9 cellular contexts compared by ENCODE assay signal in the genomic region with DNA sequence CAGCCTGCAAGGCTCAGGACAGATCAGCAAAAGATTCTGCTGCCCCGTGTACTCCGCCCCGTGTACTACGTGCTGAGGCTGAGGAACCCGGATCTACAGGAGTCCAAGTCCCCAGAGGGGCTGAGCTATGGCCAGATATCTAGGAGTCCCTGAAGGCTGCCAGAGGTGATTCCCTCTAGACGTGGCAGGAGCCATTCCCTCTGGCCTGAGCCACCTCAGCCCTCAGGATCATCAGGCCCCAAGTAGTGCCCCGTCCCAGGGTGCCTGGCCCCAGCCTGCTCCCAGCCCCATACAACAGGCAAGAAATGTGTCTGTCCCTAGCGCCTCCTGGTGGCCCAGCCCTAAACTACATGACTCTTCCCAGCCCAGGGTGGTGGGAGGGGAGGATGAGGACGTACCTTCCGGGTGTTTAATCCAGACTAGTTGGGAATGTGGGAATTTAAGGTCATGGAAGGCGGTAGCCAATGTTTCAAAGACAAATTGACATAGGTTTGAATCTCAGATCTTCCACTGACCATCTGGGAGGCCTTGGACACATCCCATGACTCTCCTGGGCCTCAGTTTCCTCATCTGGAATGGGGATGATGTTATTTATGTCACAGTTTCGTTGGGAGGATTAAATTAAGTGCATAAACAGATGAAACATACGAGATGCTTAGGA. TPM values are rescaled to one million over a fixed set of nuclear protein-coding genes. Genes with fewer than 3 reads are reported as not detected.
DNase-seq lines count a peak whose midpoint lies in the region; ATAC-seq, FAIRE-seq and TF ChIP-seq lines count a peak whose summit lies in the region.
"Had no signal": no experiment of that assay in that cellular context is flagged by ENCODE, and none has a peak within 500 bp of the region (broad histone marks: within the 10 kb centered on the region; RNA-seq: fewer than 3 reads in every experiment).

No MANE protein-coding gene starts in this region.

- peak; percentile 78 for TF ChIP-seq CTCF in D721Med (IDR thresholded peaks at IDR 0.05; ENCODE audit: insufficient read depth, missing control alignments)
- TF ChIP-seq CTCF in lung (IDR thresholded peaks at IDR 0.05; ENCODE audit: control extremely low read depth, extremely low read depth) = peak; percentile 96

- peaks cover 0 to 9% of the 10 kb centered on the region in 2 donors for H3K4me1 ChIP-seq in lung (ENCODE audit: control insufficient read depth in 2 of 2, insufficient read depth in 2 of 2, low read length in 2 of 2)

- intact Hi-C loops in activated CD4-positive, alpha-beta T cell treated with anti-CD3 and anti-CD28 coated beads, Interleukin-2, amount 10 ng/mL, durations not matched to agents 24 days and 14 days (cut with micrococcal nuclease) = loop anchor here (1.0 kb wide), 2 partner anchors 270 to 274 kb away; a partner anchor contains a TSS

- no peaks in the 10 kb centered on the region for H3K27me3 ChIP-seq in lung (ENCODE audit: control insufficient read depth, insufficient read depth)

- no peaks in the 10 kb centered on the region for H3K36me3 Mint-ChIP-seq in activated CD4-positive, alpha-beta T cell treated with anti-CD3 and anti-CD28 coated beads, Interleukin-2, amount 10 ng/mL, durations not matched to agents 24 days and 14 days (ENCODE audit: low read depth)

- FAIRE-seq in D721Med (lab: Jason Lieb, UNC) = no peak
- FAIRE-seq: TTC549 had no signal

- peak; percentile 65 for ATAC-seq in HG02610 (IDR thresholded peaks at IDR 0.05; ENCODE audit: unreplicated experiment)
- peak; percentile 94 for ATAC-seq in lung (ENCODE audit: insufficient read depth, low FRiP score)
- ATAC-seq in GM18505 (IDR thresholded peaks at IDR 0.05; ENCODE audit: unreplicated experiment) = no peak

- peaks cover 6% of the 10 kb centered on the region for H3K27me3 Mint-ChIP-seq in activated CD4-positive, alpha-beta T cell treated with anti-CD3 and anti-CD28 coated beads, Interleukin-2, amount 10 ng/mL, durations not matched to agents 24 days and 14 days

- H3K4me3 Mint-ChIP-seq in activated CD4-positive, alpha-beta T cell treated with anti-CD3 and anti-CD28 coated beads, Interleukin-2, amount 10 ng/mL, durations not matched to agents 24 days and 14 days = no peak overlapping the region

- DNase-seq in D721Med (ENCODE audit: insufficient read length, low spot score) (peak; percentile 55), NCI-H460 (ENCODE audit: extremely low read depth, low read depth) (peak; percentile 84), dedifferentiated amniotic fluid mesenchymal stem cell (ENCODE audit: extremely low spot score) (peak; percentile 77), lung (ENCODE audit: low spot score) (peak; percentile 93)
- DNase-seq in activated CD4-positive, alpha-beta T cell treated with anti-CD3 and anti-CD28 coated beads, Interleukin-2, amount 10 ng/mL, durations not matched to agents 24 days and 14 days = peak; percentile 95
- peak; percentile 64 to 76 (median 73) for DNase-seq in stimulated activated CD4-positive, alpha-beta T cell treated with anti-CD3 and anti-CD28 coated beads, TNF-alpha, amount 100 ng/mL, for 48 hours (ENCODE audit: low read depth in 3 of 3)

- no peak overlapping the region for H3K27ac Mint-ChIP-seq in activated CD4-positive, alpha-beta T cell treated with anti-CD3 and anti-CD28 coated beads, Interleukin-2, amount 10 ng/mL, durations not matched to agents 24 days and 14 days

- 18 to 31% methylated on average over 13 of the region's 13 CpGs for WGBS in lung, 2 donors

- no peaks in the 10 kb centered on the region for H3K36me3 ChIP-seq in lung (ENCODE audit: control insufficient read depth in 2 of 2, insufficient read depth in 2 of 2, low read length in 2 of 2)

- no peak overlapping the region for H3K27ac ChIP-seq in lung (ENCODE audit: low read depth in 1 of 2, low read length in 1 of 2)

- H3K4me3 ChIP-seq in lung = no peak overlapping the region

- no peaks in the 10 kb centered on the region for H3K9me3 ChIP-seq in lung (ENCODE audit: control insufficient read depth in 2 of 2, insufficient read depth in 1 of 2, low read length in 1 of 2)

- peaks cover 24% of the 10 kb centered on the region for H3K4me1 Mint-ChIP-seq in activated CD4-positive, alpha-beta T cell treated with anti-CD3 and anti-CD28 coated beads, Interleukin-2, amount 10 ng/mL, durations not matched to agents 24 days and 14 days

- no peak for TF ChIP-seq POLR2A in GM18505 (IDR thresholded peaks at IDR 0.05; ENCODE audit: borderline replicate concordance, extremely low read depth, insufficient read depth, insufficient read length)

- peaks cover 7% of the 10 kb centered on the region for H3K9me3 Mint-ChIP-seq in activated CD4-positive, alpha-beta T cell treated with anti-CD3 and anti-CD28 coated beads, Interleukin-2, amount 10 ng/mL, durations not matched to agents 24 days and 14 days

RNA-seq across cellular contexts. Expression of a gene that starts 49.4 kb away (rescaled TPM):
- total RNA-seq in NCI-H460 (2014; rRNA removed; shearing (Covaris generic)) = 24.6 and 26.5 TPM in 2 replicates
- 22.5 and 23.1 TPM in 2 replicates for polyA plus RNA-seq in NCI-H460 (2014; cell fraction: nucleus; rRNA removed)
- 61.4 and 62.9 TPM in 2 replicates for total RNA-seq in activated CD4-positive, alpha-beta T cell treated with anti-CD3 and anti-CD28 coated beads, Interleukin-2, amount 10 ng/mL, durations not matched to agents 24 days and 14 days
- total RNA-seq in lung = 10 to 100 TPM; 51.4 to 80.4 TPM
- polyA plus RNA-seq in lung = 10 to 100 TPM; 62.0 to 67.3 TPM
